ENCODE assay signal across 37 cellular contexts in the genomic region with DNA sequence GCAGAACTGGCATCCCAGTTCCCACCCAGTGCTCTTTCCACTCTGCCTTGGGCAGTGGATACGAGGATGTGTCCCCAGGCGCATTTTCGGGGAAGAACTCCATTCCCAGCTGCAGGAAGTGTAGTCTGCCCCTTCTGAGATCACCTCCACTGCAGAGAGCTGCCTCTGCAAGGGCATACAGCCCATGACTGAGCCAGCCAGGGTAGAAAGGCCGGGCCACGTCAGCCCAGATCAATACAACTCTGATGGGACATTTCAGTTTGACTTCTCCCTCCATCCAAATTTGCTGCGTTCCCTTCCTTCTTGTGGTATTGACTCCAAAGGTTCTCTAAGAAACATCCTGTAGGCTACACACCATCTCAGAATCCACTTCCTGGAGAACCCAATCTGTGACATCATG. TPM values are rescaled to one million over a fixed set of nuclear protein-coding genes. Genes with fewer than 3 reads are reported as not detected.
"Had no signal": no experiment of that assay in that cellular context is flagged by ENCODE, and none has a peak within 500 bp of the region (broad histone marks: within the 10 kb centered on the region; RNA-seq: fewer than 3 reads in every experiment).

No MANE protein-coding gene starts in this region.

- H3K9me3 Mint-ChIP-seq: activated B cell treated with CpG ODN at 0.5 μM for 24 hours; activated CD4-positive, alpha-beta memory T cell treated with anti-CD3 and anti-CD28 coated beads, Interleukin-2, amount 10 ng/mL, durations not matched to agents 7 days and 5 days; activated CD4-positive, alpha-beta T cell treated with anti-CD3 and anti-CD28 coated beads, Interleukin-2, amount 10 ng/mL, durations not matched to agents 24 days and 14 days; activated naive CD4-positive, alpha-beta T cell treated with anti-CD3 and anti-CD28 coated beads, Interleukin-2, amount 10 ng/mL, durations not matched to agents 7 days and 5 days; activated naive CD4-positive, alpha-beta T cell treated with anti-CD3 and anti-CD28 coated beads, Interleukin-2, amount 50 U/mL, for 24 hours; activated naive CD8-positive, alpha-beta T cell treated with anti-CD3 and anti-CD28 coated beads, Interleukin-2, amount 10 ng/mL, durations not matched to agents 7 days and 5 days; activated naive CD8-positive, alpha-beta T cell treated with anti-CD3 and anti-CD28 coated beads, Interleukin-2, amount 50 U/mL, for 24 hours; activated T-cell treated with anti-CD3 and anti-CD28 coated beads, Interleukin-2, amount 50 U/mL, for 24 hours; activated T-helper 2 cell treated with anti-CD3 and anti-CD28 coated beads, Interferon-gamma antibody, Interleukin-2, Interleukin-4, amounts not matched to agents 10 μg/mL and 5 μg/mL and 100 μg/mL, durations not matched to agents 14 hours and 24 hours and 36 hours; central memory CD8-positive, alpha-beta T cell; T-helper 1 cell treated with Interleukin-12 subunit alpha and Interleukin-12 subunit beta and Interleukin-4 antibody, amounts not matched to agents 30 μg/mL and 1 μg/mL, for 36 hours; T-helper 2 cell treated with Interferon-gamma antibody and Interleukin-4, amounts not matched to agents 5 μg/mL and 100 μg/mL, for 36 hours had no signal

- DNase-seq: activated B cell treated with CpG ODN at 0.5 μM for 24 hours; activated CD4-positive, alpha-beta memory T cell treated with anti-CD3 and anti-CD28 coated beads, Interleukin-2, amount 10 ng/mL, durations not matched to agents 7 days and 5 days; activated CD4-positive, alpha-beta T cell treated with anti-CD3 and anti-CD28 coated beads for 4 hours; activated CD4-positive, alpha-beta T cell treated with anti-CD3 and anti-CD28 coated beads, Interleukin-2, amount 10 ng/mL, durations not matched to agents 24 days and 14 days; activated CD4-positive, alpha-beta T cell treated with anti-CD3 and anti-CD28 coated beads, Interleukin-2, amount 50 U/mL, for 48 hours; activated CD4-positive, CD25-positive, alpha-beta regulatory T cell treated with anti-CD3 and anti-CD28 coated beads, Interleukin-2, amount 50 U/mL, for 72 hours; activated CD8-positive, alpha-beta memory T cell treated with anti-CD3 and anti-CD28 coated beads for 24 hours; activated CD8-positive, alpha-beta memory T cell treated with anti-CD3 and anti-CD28 coated beads, Interleukin-2, amount 10 ng/mL, durations not matched to agents 7 days and 5 days; activated CD8-positive, alpha-beta memory T cell treated with anti-CD3 and anti-CD28 coated beads, Interleukin-2, amount 50 U/mL, for 48 hours; activated CD8-positive, alpha-beta T cell treated with anti-CD3 and anti-CD28 coated beads, Interleukin-2, amount 10 ng/mL, durations not matched to agents 7 days and 5 days; activated gamma-delta T cell; activated naive CD4-positive, alpha-beta T cell treated with anti-CD3 and anti-CD28 coated beads, Interleukin-2, amount 10 ng/mL, durations not matched to agents 7 days and 5 days; activated naive CD4-positive, alpha-beta T cell treated with Interleukin-2 at 50 U/mL for 16 hours; activated naive CD8-positive, alpha-beta T cell treated with anti-CD3 and anti-CD28 coated beads, Interleukin-2, amount 10 ng/mL, durations not matched to agents 7 days and 5 days; activated naive CD8-positive, alpha-beta T cell treated with anti-CD3 and anti-CD28 coated beads, Interleukin-2, amount 50 U/mL, for 24 hours; activated T-cell treated with anti-CD3 and anti-CD28 coated beads, Interleukin-2, amount 50 U/mL, for 24 hours; activated T-cell treated with anti-CD3 and anti-CD28 coated beads, Interleukin-2, amount 50 U/mL, for 48 hours; amygdala; anterior cingulate cortex; caudate nucleus; cerebellar nuclear complex; SW 1271; T-helper 1 cell; T-helper 2 cell; T-helper 9 cell had no signal

- H3K4me1 Mint-ChIP-seq: activated B cell treated with CpG ODN at 0.5 μM for 24 hours; activated CD4-positive, alpha-beta T cell treated with anti-CD3 and anti-CD28 coated beads, Interleukin-2, amount 10 ng/mL, durations not matched to agents 24 days and 14 days; activated CD8-positive, alpha-beta memory T cell treated with anti-CD3 and anti-CD28 coated beads, Interleukin-2, amount 10 ng/mL, durations not matched to agents 7 days and 5 days; activated naive CD4-positive, alpha-beta T cell treated with anti-CD3 and anti-CD28 coated beads, Interleukin-2, amount 10 ng/mL, durations not matched to agents 7 days and 5 days; activated naive CD4-positive, alpha-beta T cell treated with anti-CD3 and anti-CD28 coated beads, Interleukin-2, amount 50 U/mL, for 24 hours; activated naive CD8-positive, alpha-beta T cell treated with anti-CD3 and anti-CD28 coated beads, Interleukin-2, amount 50 U/mL, for 24 hours; central memory CD8-positive, alpha-beta T cell had no signal

- FAIRE-seq: bronchial epithelial cell, TTC549 had no signal

- H3K36me3 ChIP-seq: ascending aorta, cardiac muscle cell had no signal

- H3K4me3 Mint-ChIP-seq: activated B cell treated with CpG ODN at 0.5 μM for 24 hours; activated CD4-positive, alpha-beta memory T cell treated with anti-CD3 and anti-CD28 coated beads, Interleukin-2, amount 10 ng/mL, durations not matched to agents 7 days and 5 days; activated CD4-positive, alpha-beta T cell treated with anti-CD3 and anti-CD28 coated beads, Interleukin-2, amount 10 ng/mL, durations not matched to agents 24 days and 14 days; activated CD8-positive, alpha-beta memory T cell treated with anti-CD3 and anti-CD28 coated beads, Interleukin-2, amount 10 ng/mL, durations not matched to agents 7 days and 5 days; activated CD8-positive, alpha-beta T cell treated with anti-CD3 and anti-CD28 coated beads, Interleukin-2, amount 10 ng/mL, durations not matched to agents 7 days and 5 days; activated naive CD4-positive, alpha-beta T cell treated with anti-CD3 and anti-CD28 coated beads, Interleukin-2, amount 10 ng/mL, durations not matched to agents 7 days and 5 days; activated naive CD4-positive, alpha-beta T cell treated with anti-CD3 and anti-CD28 coated beads, Interleukin-2, amount 50 U/mL, for 24 hours; activated naive CD8-positive, alpha-beta T cell; activated naive CD8-positive, alpha-beta T cell treated with anti-CD3 and anti-CD28 coated beads, Interleukin-2, amount 10 ng/mL, durations not matched to agents 7 days and 5 days; activated naive CD8-positive, alpha-beta T cell treated with anti-CD3 and anti-CD28 coated beads, Interleukin-2, amount 50 U/mL, for 24 hours; activated T-cell treated with anti-CD3 and anti-CD28 coated beads, Interleukin-2, amount 50 U/mL, for 24 hours; brain; central memory CD8-positive, alpha-beta T cell; T-helper 1 cell treated with Interleukin-12 subunit alpha and Interleukin-12 subunit beta and Interleukin-4 antibody, amounts not matched to agents 30 μg/mL and 1 μg/mL, for 36 hours; T-helper 2 cell treated with Interferon-gamma antibody and Interleukin-4, amounts not matched to agents 5 μg/mL and 100 μg/mL, for 36 hours had no signal

- ATAC-seq: activated CD8-positive, alpha-beta memory T cell treated with anti-CD3 and anti-CD28 coated beads, Interleukin-2, amount 10 ng/mL, durations not matched to agents 7 days and 5 days; activated CD8-positive, alpha-beta T cell treated with anti-CD3 and anti-CD28 coated beads, Interleukin-2, amount 10 ng/mL, durations not matched to agents 7 days and 5 days; activated naive CD8-positive, alpha-beta T cell treated with anti-CD3 and anti-CD28 coated beads, Interleukin-2, amount 50 U/mL, for 24 hours had no signal

- H3K27ac ChIP-seq: ascending aorta, cardiac muscle cell, VCaP had no signal

- H3K27ac Mint-ChIP-seq: activated B cell treated with CpG ODN at 0.5 μM for 24 hours; activated CD4-positive, alpha-beta memory T cell treated with anti-CD3 and anti-CD28 coated beads, Interleukin-2, amount 10 ng/mL, durations not matched to agents 7 days and 5 days; activated CD4-positive, alpha-beta T cell treated with anti-CD3 and anti-CD28 coated beads, Interleukin-2, amount 10 ng/mL, durations not matched to agents 24 days and 14 days; activated CD8-positive, alpha-beta memory T cell treated with anti-CD3 and anti-CD28 coated beads, Interleukin-2, amount 10 ng/mL, durations not matched to agents 7 days and 5 days; activated CD8-positive, alpha-beta T cell treated with anti-CD3 and anti-CD28 coated beads, Interleukin-2, amount 10 ng/mL, durations not matched to agents 7 days and 5 days; activated naive CD4-positive, alpha-beta T cell treated with anti-CD3 and anti-CD28 coated beads, Interleukin-2, amount 10 ng/mL, durations not matched to agents 7 days and 5 days; activated naive CD8-positive, alpha-beta T cell; activated naive CD8-positive, alpha-beta T cell treated with anti-CD3 and anti-CD28 coated beads, Interleukin-2, amount 10 ng/mL, durations not matched to agents 7 days and 5 days; activated naive CD8-positive, alpha-beta T cell treated with anti-CD3 and anti-CD28 coated beads, Interleukin-2, amount 50 U/mL, for 24 hours; activated T-cell treated with anti-CD3 and anti-CD28 coated beads, Interleukin-2, amount 50 U/mL, for 24 hours; activated T-helper 2 cell treated with anti-CD3 and anti-CD28 coated beads, Interferon-gamma antibody, Interleukin-2, Interleukin-4, amounts not matched to agents 10 μg/mL and 5 μg/mL and 100 μg/mL, durations not matched to agents 14 hours and 24 hours and 36 hours; brain; T-helper 1 cell treated with Interleukin-12 subunit alpha and Interleukin-12 subunit beta and Interleukin-4 antibody, amounts not matched to agents 30 μg/mL and 1 μg/mL, for 36 hours; T-helper 2 cell treated with Interferon-gamma antibody and Interleukin-4, amounts not matched to agents 5 μg/mL and 100 μg/mL, for 36 hours had no signal

- H3K4me3 ChIP-seq: ascending aorta, cardiac muscle cell had no signal

- H3K36me3 Mint-ChIP-seq: activated CD8-positive, alpha-beta memory T cell treated with anti-CD3 and anti-CD28 coated beads, Interleukin-2, amount 10 ng/mL, durations not matched to agents 7 days and 5 days; activated naive CD4-positive, alpha-beta T cell treated with anti-CD3 and anti-CD28 coated beads, Interleukin-2, amount 10 ng/mL, durations not matched to agents 7 days and 5 days; activated naive CD4-positive, alpha-beta T cell treated with anti-CD3 and anti-CD28 coated beads, Interleukin-2, amount 50 U/mL, for 24 hours; activated naive CD8-positive, alpha-beta T cell treated with anti-CD3 and anti-CD28 coated beads, Interleukin-2, amount 10 ng/mL, durations not matched to agents 7 days and 5 days; brain had no signal

- H3K9me3 ChIP-seq: ascending aorta had no signal

- H3K27me3 ChIP-seq: ascending aorta, cardiac muscle cell had no signal

RNA-seq across cellular contexts. Expression of a gene that starts 19.7 kb away (rescaled TPM):
- total RNA-seq: activated CD4-positive, alpha-beta memory T cell treated with anti-CD3 and anti-CD28 coated beads, Interleukin-2, amount 10 ng/mL, durations not matched to agents 7 days and 5 days; activated CD4-positive, alpha-beta T cell treated with anti-CD3 and anti-CD28 coated beads, Interleukin-2, amount 10 ng/mL, durations not matched to agents 24 days and 14 days; activated CD8-positive, alpha-beta memory T cell treated with anti-CD3 and anti-CD28 coated beads, Interleukin-2, amount 10 ng/mL, durations not matched to agents 7 days and 5 days; activated CD8-positive, alpha-beta T cell treated with anti-CD3 and anti-CD28 coated beads, Interleukin-2, amount 10 ng/mL, durations not matched to agents 7 days and 5 days; activated naive CD8-positive, alpha-beta T cell treated with anti-CD3 and anti-CD28 coated beads, Interleukin-2, amount 10 ng/mL, durations not matched to agents 7 days and 5 days; activated T-helper 2 cell treated with anti-CD3 and anti-CD28 coated beads, Interferon-gamma antibody, Interleukin-2, Interleukin-4, amounts not matched to agents 10 μg/mL and 5 μg/mL and 100 μg/mL, durations not matched to agents 14 hours and 24 hours and 36 hours; ascending aorta; bronchial epithelial cell had no signal
- polyA plus RNA-seq: cardiac muscle cell had no signal
